14 cellular contexts compared by ENCODE assay signal in genomic region chr17:77182773-77183172, GRCh38. TPM values are rescaled to one million over a fixed set of nuclear protein-coding genes. Genes with fewer than 3 reads are reported as not detected.
DNase-seq lines count a peak whose midpoint lies in the region; ATAC-seq and TF ChIP-seq lines count a peak whose summit lies in the region.
"Had no signal": no experiment of that assay in that cellular context is flagged by ENCODE, and none has a peak within 500 bp of the region (broad histone marks: within the 10 kb centered on the region; RNA-seq: fewer than 3 reads in every experiment).

No MANE protein-coding gene starts in this region.

- no peak for DNase-seq in activated CD4-positive, alpha-beta T cell treated with anti-CD3 and anti-CD28 coated beads for 36 hours
- no peak for DNase-seq in activated CD4-positive, alpha-beta T cell treated with anti-CD3 and anti-CD28 coated beads for 48 hours
- DNase-seq in osteoblast (ENCODE audit: insufficient read length, low spot score, missing footprints) (no peak), middle frontal gyrus (ENCODE audit: extremely low spot score, low spot score) (no peak)
- DNase-seq: DMS79; Peyer's patch; stimulated activated CD4-positive, alpha-beta T cell treated with anti-CD3 and anti-CD28 coated beads, Interleukin-4, amount 100 ng/mL, for 24 hours had no signal

- no peaks in the 10 kb centered on the region for H4K20me1 ChIP-seq in OCI-LY1 (ENCODE audit: insufficient read depth, low read length)
- H4K20me1 ChIP-seq in osteoblast (ENCODE audit: insufficient read depth, low read length) = peaks cover 65% of the 10 kb centered on the region

- H3K4me2 ChIP-seq in OCI-LY1 (ENCODE audit: low read length) (peak overlapping the region; percentile 2; the same call in 1 of the 2 replicates), osteoblast (ENCODE audit: insufficient read depth, low read length) (no peak overlapping the region)

- H3K36me3 Mint-ChIP-seq in activated CD4-positive, alpha-beta T cell treated with anti-CD3 and anti-CD28 coated beads for 36 hours (ENCODE audit: low read depth) = no peaks in the 10 kb centered on the region

- H2AFZ ChIP-seq in OCI-LY1 (ENCODE audit: low read length) (no peak overlapping the region), osteoblast (ENCODE audit: low read length) (no peak overlapping the region)

- H3K9me2 ChIP-seq in OCI-LY1 (ENCODE audit: low read depth, low read length) = no peaks in the 10 kb centered on the region

- H3K27me3 Mint-ChIP-seq in activated CD4-positive, alpha-beta T cell treated with anti-CD3 and anti-CD28 coated beads for 36 hours = no peaks in the 10 kb centered on the region

- H3K27ac ChIP-seq in OCI-LY1 (ENCODE audit: low read depth, low read length, poor library complexity, severe bottlenecking) (no peak overlapping the region), cingulate gyrus (ENCODE audit: low read depth, low read length) (peak overlapping the region; percentile 58), osteoblast (ENCODE audit: low read depth, low read length) (peak overlapping the region; percentile 12)

- no peaks in the 10 kb centered on the region for H3F3A ChIP-seq in OCI-LY1 (ENCODE audit: insufficient read depth, low read length)

- H3K4me3 ChIP-seq in OCI-LY1 (ENCODE audit: low read depth, low read length, poor library complexity, severe bottlenecking) (no peak overlapping the region), osteoblast (ENCODE audit: insufficient read depth, low read length) (no peak overlapping the region)
- H3K4me3 ChIP-seq: K562, Peyer's patch, suprapubic skin had no signal

- peak overlapping the region; percentile 91 for H3K27ac Mint-ChIP-seq in activated CD4-positive, alpha-beta T cell treated with anti-CD3 and anti-CD28 coated beads for 36 hours

- POLR2A ChIA-PET in activated CD4-positive, alpha-beta T cell treated with anti-CD3 and anti-CD28 coated beads for 36 hours (lab: Charles Lee) = no interaction called here

- intact Hi-C loops in activated CD4-positive, alpha-beta T cell treated with anti-CD3 and anti-CD28 coated beads for 36 hours (cut with DNase I, micrococcal nuclease) = loop anchor here in 1 of 2 experiments (2.0 kb wide), 1 partner anchor 42 kb away; the partner anchor contains the start of gene SEC14L1

- H3K79me2 ChIP-seq in OCI-LY1 (ENCODE audit: insufficient read depth, low read length) (peaks cover 36% of the 10 kb centered on the region), osteoblast (ENCODE audit: insufficient read depth, low read length) (peaks cover 97% of the 10 kb centered on the region)

- no peaks in the 10 kb centered on the region for H3K9me3 Mint-ChIP-seq in activated CD4-positive, alpha-beta T cell treated with anti-CD3 and anti-CD28 coated beads for 36 hours (ENCODE audit: low read depth)

- H3K9me3 ChIP-seq in OCI-LY1 (ENCODE audit: low read length) = no peaks in the 10 kb centered on the region
- H3K9me3 ChIP-seq in osteoblast (ENCODE audit: low read depth, low read length) = no peaks in the 10 kb centered on the region
- H3K9me3 ChIP-seq: Peyer's patch, suprapubic skin had no signal

- H3K4me1 ChIP-seq in OCI-LY1 (ENCODE audit: insufficient read depth, low read length, severe bottlenecking) = peaks cover 64% of the 10 kb centered on the region
- peaks cover 32% of the 10 kb centered on the region for H3K4me1 ChIP-seq in osteoblast (ENCODE audit: insufficient read depth, low read length)

- peak overlapping the region; percentile 45 for H3K4me3 Mint-ChIP-seq in activated CD4-positive, alpha-beta T cell treated with anti-CD3 and anti-CD28 coated beads for 36 hours

- peaks cover 29% of the 10 kb centered on the region for H3K36me3 ChIP-seq in OCI-LY1 (ENCODE audit: insufficient read depth, low read length)
- no peaks in the 10 kb centered on the region for H3K36me3 ChIP-seq in osteoblast (ENCODE audit: insufficient read depth, low read length)
- H3K36me3 ChIP-seq: Peyer's patch, suprapubic skin had no signal

- no peak overlapping the region for H3K9ac ChIP-seq in OCI-LY1 (ENCODE audit: low read length)

- ATAC-seq in activated CD4-positive, alpha-beta T cell treated with anti-CD3 and anti-CD28 coated beads for 36 hours = no peak
- ATAC-seq in HG02763 (IDR thresholded peaks at IDR 0.05; ENCODE audit: unreplicated experiment) = no peak
- ATAC-seq in GM18909 (IDR thresholded peaks at IDR 0.05; ENCODE audit: poor library complexity, unreplicated experiment) = no peak
- ATAC-seq: HCT116, K562 had no signal

- peaks cover 11% of the 10 kb centered on the region for H3K4me1 Mint-ChIP-seq in activated CD4-positive, alpha-beta T cell treated with anti-CD3 and anti-CD28 coated beads for 36 hours

- TF ChIP-seq CTCF in OCI-LY1 (IDR thresholded peaks at IDR 0.05; ENCODE audit: low read length) = no peak
- TF ChIP-seq CTCF in osteoblast (IDR thresholded peaks at IDR 0.05; ENCODE audit: extremely low read depth, low read depth, low read length) = no peak

- H3K27me3 ChIP-seq in OCI-LY1 (ENCODE audit: insufficient read depth, low read length) = no peaks in the 10 kb centered on the region
- H3K27me3 ChIP-seq in osteoblast (ENCODE audit: insufficient read depth, low read length) = no peaks in the 10 kb centered on the region
- H3K27me3 ChIP-seq: Peyer's patch, suprapubic skin had no signal

- CTCF ChIA-PET in activated CD4-positive, alpha-beta T cell treated with anti-CD3 and anti-CD28 coated beads for 36 hours (lab: Charles Lee) = interaction anchor here (0.5 to 1.4 kb wide), 10 partner anchors 11 to 160 kb away, joined by 3 to 4 read pairs (median 3); no protein-coding TSS in a partner anchor

RNA-seq across cellular contexts. Expression of gene SEC14L1, which starts 42.0 kb away (rescaled TPM):
- total RNA-seq in activated CD4-positive, alpha-beta T cell treated with anti-CD3 and anti-CD28 coated beads for 36 hours = 10 to 100 TPM; 44.2 to 67.0 TPM
- 53.6 and 71.3 TPM in 2 replicates for total RNA-seq in osteoblast
